In genomic region chr7:69814421-69814962, GRCh38 we compare ENCODE assay signal across 15 cellular contexts.
DNase-seq lines count a peak whose midpoint lies in the region; ATAC-seq and TF ChIP-seq lines count a peak whose summit lies in the region.
"Had no signal": no experiment of that assay in that cellular context is flagged by ENCODE, and none has a peak within 500 bp of the region (broad histone marks: within the 10 kb centered on the region; RNA-seq: fewer than 3 reads in every experiment).

No MANE protein-coding gene starts in this region.

- no peak overlapping the region for H3K4me3 ChIP-seq in endodermal cell (ENCODE audit: low read length)
- H3K4me3 ChIP-seq in thoracic aorta: peak overlapping the region; percentile 26
- no peak overlapping the region for H3K4me3 ChIP-seq in CD4-positive, alpha-beta memory T cell (ENCODE audit: low read length in 2 of 2)

- H3K4me1 Mint-ChIP-seq in endodermal cell: peaks cover 78% of the 10 kb centered on the region
- H3K4me1 Mint-ChIP-seq in activated naive CD4-positive, alpha-beta T cell treated with anti-CD3 and anti-CD28 coated beads, Interleukin-2, amount 10 ng/mL, durations not matched to agents 7 days and 5 days: no peaks in the 10 kb centered on the region
- H3K4me1 Mint-ChIP-seq in CD4-positive, alpha-beta memory T cell: no peaks in the 10 kb centered on the region

- no peaks in the 10 kb centered on the region for H3K27me3 ChIP-seq in endodermal cell (ENCODE audit: control insufficient read depth, insufficient read depth, low read length, poor library complexity, severe bottlenecking)
- H3K27me3 ChIP-seq in thoracic aorta (replicated peaks; ENCODE audit: insufficient read depth): no peaks in the 10 kb centered on the region
- no peaks in the 10 kb centered on the region for H3K27me3 ChIP-seq in CD4-positive, alpha-beta memory T cell (ENCODE audit: insufficient read depth, low read length)

- H3K36me3 ChIP-seq in endodermal cell (ENCODE audit: control insufficient read depth, insufficient read depth, low read length) (no peaks in the 10 kb centered on the region), thoracic aorta (no peaks in the 10 kb centered on the region)
- H3K36me3 ChIP-seq in CD4-positive, alpha-beta memory T cell (ENCODE audit: insufficient read depth, low read length): no peaks in the 10 kb centered on the region

- H3K9me3 Mint-ChIP-seq in endodermal cell: no peaks in the 10 kb centered on the region
- no peaks in the 10 kb centered on the region for H3K9me3 Mint-ChIP-seq in activated naive CD4-positive, alpha-beta T cell treated with anti-CD3 and anti-CD28 coated beads, Interleukin-2, amount 10 ng/mL, durations not matched to agents 7 days and 5 days
- H3K9me3 Mint-ChIP-seq in CD4-positive, alpha-beta memory T cell: peaks cover 0 to 8% (median 1%) of the 10 kb centered on the region in 8 donors
- H3K9me3 Mint-ChIP-seq: nephron had no signal

- H3K9me3 ChIP-seq in endodermal cell (ENCODE audit: control insufficient read depth, low read length) (no peaks in the 10 kb centered on the region), thoracic aorta (no peaks in the 10 kb centered on the region)
- no peaks in the 10 kb centered on the region for H3K9me3 ChIP-seq in CD4-positive, alpha-beta memory T cell (ENCODE audit: control insufficient read depth in 1 of 2, low read length in 2 of 2)

- TF ChIP-seq CTCF in endodermal cell (conservative IDR thresholded peaks at IDR 0.05) (no peak), thoracic aorta (IDR thresholded peaks at IDR 0.05) (no peak)

- ATAC-seq in thoracic aorta (ENCODE audit: insufficient number of reproducible peaks, low FRiP score, low read depth) (no peak), HG02870 (IDR thresholded peaks at IDR 0.05; ENCODE audit: unreplicated experiment) (no peak)

- intact Hi-C loops in CD4-positive, alpha-beta memory T cell (cut with micrococcal nuclease): no loop called here

- peak; percentile 66 for DNase-seq in NCI-H345 (lab: John Stamatoyannopoulos, UW)
- no peak for DNase-seq in NCI-H345 treated with DMSO at 0.1 percent for 48 hours (lab: John Stamatoyannopoulos, UW; ENCODE audit: unreplicated experiment)
- peak; percentile 55 for DNase-seq in endodermal cell
- peak; percentile 67 for DNase-seq in middle frontal gyrus (ENCODE audit: extremely low spot score, low spot score)
- DNase-seq in thoracic aorta (ENCODE audit: low spot score): no peak
- DNase-seq in activated naive CD4-positive, alpha-beta T cell treated with anti-CD3 and anti-CD28 coated beads, Interleukin-2, amount 10 ng/mL, durations not matched to agents 7 days and 5 days: no peak
- DNase-seq in CD4-positive, alpha-beta memory T cell: no peak
- DNase-seq: 8988T; activated CD4-positive, alpha-beta T cell treated with anti-CD3 and anti-CD28 coated beads for 1 hour; activated effector memory CD4-positive, alpha-beta T cell treated with Interleukin-2 at 50 U/mL for 16 hours; effector CD4-positive, alpha-beta T cell; SIG-M5 had no signal

- WGBS in endodermal cell (ENCODE audit: insufficient coverage in 1 of 2, insufficient read length in 1 of 2), 2 experiments: 77 to 84% methylated on average over 3 to 14 of the region's 14 CpGs

- H3K27ac ChIP-seq in endodermal cell (ENCODE audit: low read depth, low read length) (peak overlapping the region; percentile 87), thoracic aorta (peak overlapping the region in 1 of 2 donors; percentile 1)
- no peak overlapping the region for H3K27ac ChIP-seq in CD4-positive, alpha-beta memory T cell (ENCODE audit: low read depth, low read length)
- H3K27ac ChIP-seq: KMS-11 had no signal

- no peak overlapping the region for H3K4me3 Mint-ChIP-seq in endodermal cell
- H3K4me3 Mint-ChIP-seq in activated naive CD4-positive, alpha-beta T cell treated with anti-CD3 and anti-CD28 coated beads, Interleukin-2, amount 10 ng/mL, durations not matched to agents 7 days and 5 days: no peak overlapping the region
- no peak overlapping the region for H3K4me3 Mint-ChIP-seq in CD4-positive, alpha-beta memory T cell
- H3K4me3 Mint-ChIP-seq: nephron had no signal

- peaks cover 30% of the 10 kb centered on the region for H3K4me1 ChIP-seq in endodermal cell (ENCODE audit: control insufficient read depth, insufficient read depth, low read length)
- peaks cover 7 to 16% of the 10 kb centered on the region in 2 donors for H3K4me1 ChIP-seq in thoracic aorta (ENCODE audit: control insufficient read depth in 1 of 2, low read depth in 2 of 2)
- H3K4me1 ChIP-seq in CD4-positive, alpha-beta memory T cell (ENCODE audit: insufficient read depth, low read length): no peaks in the 10 kb centered on the region

- no peaks in the 10 kb centered on the region for H3K27me3 Mint-ChIP-seq in endodermal cell (ENCODE audit: insufficient read depth)
- H3K27me3 Mint-ChIP-seq in activated naive CD4-positive, alpha-beta T cell treated with anti-CD3 and anti-CD28 coated beads, Interleukin-2, amount 10 ng/mL, durations not matched to agents 7 days and 5 days: no peaks in the 10 kb centered on the region
- peaks cover 0 to 4% of the 10 kb centered on the region in 2 donors for H3K27me3 Mint-ChIP-seq in CD4-positive, alpha-beta memory T cell

- no peak overlapping the region for H3K9ac ChIP-seq in endodermal cell (ENCODE audit: extremely low read depth, low read length, poor library complexity, severe bottlenecking)
- H3K9ac ChIP-seq: KMS-11 had no signal

- CTCF ChIA-PET in activated naive CD4-positive, alpha-beta T cell treated with anti-CD3 and anti-CD28 coated beads, Interleukin-2, amount 10 ng/mL, durations not matched to agents 7 days and 5 days (lab: Charles Lee): no interaction called here
- CTCF ChIA-PET in CD4-positive, alpha-beta memory T cell (lab: Charles Lee; ENCODE audit: partially characterized antibody): no interaction called here

- POLR2A ChIA-PET in CD4-positive, alpha-beta memory T cell (lab: Charles Lee; ENCODE audit: partially characterized antibody): no interaction called here

- no peaks in the 10 kb centered on the region for H3K36me3 Mint-ChIP-seq in endodermal cell (ENCODE audit: low read depth)
- H3K36me3 Mint-ChIP-seq in activated naive CD4-positive, alpha-beta T cell treated with anti-CD3 and anti-CD28 coated beads, Interleukin-2, amount 10 ng/mL, durations not matched to agents 7 days and 5 days: no peaks in the 10 kb centered on the region
- H3K36me3 Mint-ChIP-seq in CD4-positive, alpha-beta memory T cell: no peaks in the 10 kb centered on the region

- no peak overlapping the region for H3K27ac Mint-ChIP-seq in endodermal cell
- H3K27ac Mint-ChIP-seq in activated naive CD4-positive, alpha-beta T cell treated with anti-CD3 and anti-CD28 coated beads, Interleukin-2, amount 10 ng/mL, durations not matched to agents 7 days and 5 days: no peak overlapping the region
- H3K27ac Mint-ChIP-seq in CD4-positive, alpha-beta memory T cell: no peak overlapping the region

Comparison
In these comparisons a context has a peak if more than half of its experiments do, and no peak if none do; other contexts are left out.
1. DNase-seq: peak in NCI-H345 (single experiment), endodermal cell (single experiment) and middle frontal gyrus (single experiment); none in NCI-H345 treated with DMSO at 0.1 percent for 48 hours (single experiment), thoracic aorta (single experiment), activated naive CD4-positive, alpha-beta T cell treated with anti-CD3 and anti-CD28 coated beads, Interleukin-2, amount 10 ng/mL, durations not matched to agents 7 days and 5 days (single experiment) and CD4-positive, alpha-beta memory T cell (0 of 5).